In the genomic region with DNA sequence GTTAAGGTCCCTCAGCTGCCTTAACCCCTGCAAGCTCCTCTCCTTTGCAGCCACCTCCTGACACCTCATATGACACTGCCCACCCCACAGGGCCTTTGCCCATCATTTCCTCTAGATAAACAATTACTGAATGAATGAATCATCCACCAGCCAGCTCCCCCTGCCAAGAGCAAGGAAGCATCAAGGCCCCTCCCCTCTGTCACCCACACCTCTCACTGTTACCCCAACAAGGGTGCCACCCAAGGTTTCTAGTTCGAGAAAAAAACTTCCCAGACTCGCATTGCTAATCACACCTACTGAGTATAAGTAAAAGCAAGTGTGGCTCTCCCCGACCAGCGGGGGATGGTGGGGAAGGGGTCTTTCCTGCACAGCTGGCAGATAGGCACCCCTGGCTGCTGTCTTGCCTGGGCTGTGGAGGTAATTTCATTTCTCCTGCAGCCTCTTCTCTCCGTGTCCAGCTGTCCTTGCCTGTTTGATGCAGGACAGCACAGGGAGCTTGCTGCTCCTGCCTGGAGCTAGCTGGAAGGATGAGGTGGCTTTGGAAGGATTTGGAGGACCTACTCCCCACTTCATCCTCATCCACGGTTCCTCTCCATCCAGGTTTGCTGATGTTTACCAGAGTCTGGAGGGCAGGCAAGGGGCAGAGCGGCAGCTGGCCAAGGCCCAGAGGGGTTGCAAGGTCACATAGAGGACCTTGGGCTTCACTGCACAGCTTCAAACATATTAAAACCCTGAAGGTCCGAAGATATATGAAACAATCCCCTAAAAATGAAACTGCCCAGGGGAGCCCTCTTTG, we compare ENCODE assay signal across 11 cellular contexts. TPM values are rescaled to one million over a fixed set of nuclear protein-coding genes. Genes with fewer than 3 reads are reported as not detected.
DNase-seq lines count a peak whose midpoint lies in the region; ATAC-seq and TF ChIP-seq lines count a peak whose summit lies in the region.
"Had no signal": no experiment of that assay in that cellular context is flagged by ENCODE, and none has a peak within 500 bp of the region (broad histone marks: within the 10 kb centered on the region; RNA-seq: fewer than 3 reads in every experiment).

No MANE protein-coding gene starts in this region.

- no peak overlapping the region for H2BK5ac ChIP-seq in mesendoderm (ENCODE audit: low read length)

- no peak overlapping the region for H4K5ac ChIP-seq in mesendoderm (ENCODE audit: low read length)

- H2BK120ac ChIP-seq in mesendoderm (ENCODE audit: low read depth, low read length): no peak overlapping the region

- ATAC-seq in natural killer cell: peak; percentile 89 to 95 (median 89)

- H3K4ac ChIP-seq in mesendoderm (ENCODE audit: low read depth, low read length): no peak overlapping the region

- no peak overlapping the region for H3K56ac ChIP-seq in mesendoderm (ENCODE audit: low read length)

- no peak overlapping the region for H3K4me3 ChIP-seq in NT2/D1 (ENCODE audit: insufficient read length, low read depth)
- H3K4me3 ChIP-seq in mesendoderm (ENCODE audit: low read length): no peak overlapping the region

- H3K79me2 ChIP-seq in mesendoderm (ENCODE audit: control insufficient read depth, insufficient read depth, low read length): no peaks in the 10 kb centered on the region

- H3K36me3 Mint-ChIP-seq in activated naive CD4-positive, alpha-beta T cell treated with anti-CD3 and anti-CD28 coated beads, Interleukin-2, amount 50 U/mL, for 24 hours: no peaks in the 10 kb centered on the region
- no peaks in the 10 kb centered on the region for H3K36me3 Mint-ChIP-seq in natural killer cell

- no CpG with 5 or more reads among the region's 8 CpGs for WGBS in mesendoderm (ENCODE audit: extremely low coverage, insufficient coverage, low lambda C conversion rate)

- no peaks in the 10 kb centered on the region for H3K27me3 ChIP-seq in NT2/D1 (ENCODE audit: insufficient read depth, insufficient read length)
- H3K27me3 ChIP-seq in mesendoderm (ENCODE audit: insufficient read depth, low read length, poor library complexity): no peaks in the 10 kb centered on the region

- H3K27me3 Mint-ChIP-seq in activated naive CD4-positive, alpha-beta T cell treated with anti-CD3 and anti-CD28 coated beads, Interleukin-2, amount 50 U/mL, for 24 hours: no peaks in the 10 kb centered on the region
- no peaks in the 10 kb centered on the region for H3K27me3 Mint-ChIP-seq in natural killer cell (ENCODE audit: low read depth in 2 of 2)

- H3K4me3 Mint-ChIP-seq in activated naive CD4-positive, alpha-beta T cell treated with anti-CD3 and anti-CD28 coated beads, Interleukin-2, amount 50 U/mL, for 24 hours: peak overlapping the region; percentile 3
- H3K4me3 Mint-ChIP-seq in natural killer cell: peak overlapping the region; percentile 81

- H3K36me3 ChIP-seq in NT2/D1 (ENCODE audit: insufficient read depth, insufficient read length, low read length) (no peaks in the 10 kb centered on the region), mesendoderm (ENCODE audit: control insufficient read depth, insufficient read depth, low read length) (no peaks in the 10 kb centered on the region)

- H3K23ac ChIP-seq in mesendoderm (ENCODE audit: low read length): no peak overlapping the region

- 0 out of 2 replicates have a peak, but pooled peaks cover 5% of the 10 kb centered on the region for H3K9me3 ChIP-seq in NT2/D1 (ENCODE audit: insufficient read depth, low read length)

- intact Hi-C loops in natural killer cell (cut with micrococcal nuclease): loop anchor here (1.0 to 10.0 kb wide), 4 partner anchors 16 to 724 kb away; partner anchors contain the start of genes ACBD3, H3-3A and LBR

- TF ChIP-seq CTCF in natural killer cell (IDR thresholded peaks at IDR 0.05): no peak

- in situ Hi-C loops in ACHN (cut with HindIII; ENCODE audit: low pct_ligation_motif_present, low pct_unique_long_range_greater_than_20kb, low sequenced_read_pairs): no loop called here

- H3K9me3 Mint-ChIP-seq in activated naive CD4-positive, alpha-beta T cell treated with anti-CD3 and anti-CD28 coated beads, Interleukin-2, amount 50 U/mL, for 24 hours: no peaks in the 10 kb centered on the region
- no peaks in the 10 kb centered on the region for H3K9me3 Mint-ChIP-seq in natural killer cell

- H3K27ac ChIP-seq in mesendoderm (ENCODE audit: low read depth, low read length): no peak overlapping the region
- H3K27ac ChIP-seq: KMS-11 had no signal

- peak overlapping the region; percentile 27 for H3K27ac Mint-ChIP-seq in activated naive CD4-positive, alpha-beta T cell treated with anti-CD3 and anti-CD28 coated beads, Interleukin-2, amount 50 U/mL, for 24 hours
- peak overlapping the region; percentile 92 to 96 for H3K27ac Mint-ChIP-seq in natural killer cell

- no peaks in the 10 kb centered on the region for H3K79me1 ChIP-seq in mesendoderm (ENCODE audit: low read length)

- H3K4me2 ChIP-seq in mesendoderm (ENCODE audit: low read length): no peak overlapping the region
- H3K4me2 ChIP-seq: KMS-11 had no signal

- H3K4me1 ChIP-seq in NT2/D1 (ENCODE audit: insufficient read depth, insufficient read length): peaks cover 38% of the 10 kb centered on the region
- H3K4me1 ChIP-seq in mesendoderm (ENCODE audit: control insufficient read depth, low read depth, low read length): peaks cover 2% of the 10 kb centered on the region

- DNase-seq in ACHN (peak; percentile 30), NT2/D1 (ENCODE audit: low read depth, low spot score) (no peak), natural killer cell (peak; percentile 71), occipital lobe (lab: John Stamatoyannopoulos, UW) (no peak), NCI-H226 (no peak), mesendoderm (no peak), NCI-H1417 (lab: John Stamatoyannopoulos, UW) (no peak)
- DNase-seq: cortex of kidney, left ventricle myocardium superior had no signal

- no peak overlapping the region for H3K18ac ChIP-seq in mesendoderm (ENCODE audit: low read length)

- H2AK5ac ChIP-seq in mesendoderm (ENCODE audit: low read length): no peak overlapping the region

- H2BK15ac ChIP-seq in mesendoderm (replicated peaks; ENCODE audit: low read depth): no peak overlapping the region

- peaks cover 59% of the 10 kb centered on the region for H3K4me1 Mint-ChIP-seq in activated naive CD4-positive, alpha-beta T cell treated with anti-CD3 and anti-CD28 coated beads, Interleukin-2, amount 50 U/mL, for 24 hours
- H3K4me1 Mint-ChIP-seq in natural killer cell: peaks cover 70 to 86% of the 10 kb centered on the region in 2 donors

- H4K8ac ChIP-seq in mesendoderm (ENCODE audit: low read depth, low read length): no peak overlapping the region

- H3K9ac ChIP-seq in NT2/D1 (ENCODE audit: insufficient read length, low read depth) (peak overlapping the region; percentile 26), mesendoderm (ENCODE audit: low read length) (no peak overlapping the region)
- H3K9ac ChIP-seq: KMS-11 had no signal

RNA-seq across cellular contexts. Expression of gene LBR, which starts 33.1 kb away (rescaled TPM):
- total RNA-seq in natural killer cell: 100 to 1,000 TPM; 161 to 179 (median 178) TPM
- total RNA-seq in occipital lobe: 71.6 TPM
- 189 TPM for polyA plus RNA-seq in mesendoderm (2013, experiment 1 of 2)
- polyA plus RNA-seq in mesendoderm (2013, experiment 2 of 2): 189 TPM

Comparison
In these comparisons a context has a peak if more than half of its experiments do, and no peak if none do; other contexts are left out.
1. DNase-seq: peak in ACHN (single experiment) and natural killer cell (single experiment); none in NT2/D1 (single experiment), occipital lobe (single experiment), NCI-H226 (single experiment), mesendoderm (single experiment) and NCI-H1417 (0 of 3).